In the genomic region with DNA sequence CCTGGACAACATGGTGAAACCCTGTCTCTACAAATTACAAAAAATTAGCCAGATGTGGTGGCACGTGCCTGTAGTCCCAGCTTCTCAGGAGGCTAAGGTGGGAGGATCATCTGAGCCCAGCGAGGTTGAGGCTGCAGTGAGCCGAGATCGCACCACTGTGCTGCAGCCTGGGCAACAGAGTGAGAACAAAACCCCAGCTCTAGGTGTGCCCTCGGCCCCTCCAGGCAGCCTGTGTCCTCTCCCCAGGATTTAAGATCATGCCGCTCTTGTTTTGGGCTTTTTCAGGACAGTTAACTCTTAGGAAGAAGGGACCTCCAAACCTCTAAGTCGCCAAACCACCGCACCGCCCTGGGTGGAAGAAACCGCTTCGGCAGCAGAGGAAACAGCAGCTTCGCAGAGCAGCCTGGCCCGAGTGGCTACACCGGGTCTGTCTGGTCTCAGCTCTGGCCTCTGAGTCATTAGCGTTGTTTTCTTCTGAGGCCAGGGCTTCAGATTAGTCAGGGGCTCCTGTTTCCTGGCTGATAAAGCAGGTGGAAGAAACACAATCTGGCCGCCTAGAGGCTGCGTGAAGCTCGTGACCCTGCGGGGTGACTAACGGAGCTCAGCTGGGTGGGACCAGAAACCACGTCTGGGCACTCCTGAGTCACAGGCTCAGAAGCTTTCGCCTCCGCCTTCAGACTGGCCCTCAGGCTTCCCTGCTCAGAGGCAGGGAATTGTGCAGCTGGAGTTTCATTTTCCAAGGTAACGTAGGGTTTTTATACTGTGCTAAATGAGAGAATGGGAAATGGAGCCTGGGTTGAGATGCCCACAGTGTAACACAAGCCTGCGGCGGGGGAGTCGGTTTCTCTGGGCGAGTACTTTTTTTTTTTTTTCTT, we compare ENCODE assay signal across 9 cellular contexts. TPM values are rescaled to one million over a fixed set of nuclear protein-coding genes. Genes with fewer than 3 reads are reported as not detected.
DNase-seq lines count a peak whose midpoint lies in the region; ATAC-seq and TF ChIP-seq lines count a peak whose summit lies in the region.
"Had no signal": no experiment of that assay in that cellular context is flagged by ENCODE, and none has a peak within 500 bp of the region (broad histone marks: within the 10 kb centered on the region; RNA-seq: fewer than 3 reads in every experiment).

No MANE protein-coding gene starts in this region.

- H3K9me3 ChIP-seq in CD8-positive, alpha-beta T cell (ENCODE audit: low read length), result no peaks in the 10 kb centered on the region
- H3K9me3 ChIP-seq in skeletal muscle satellite cell (replicated peaks; ENCODE audit: low read length), result no peaks in the 10 kb centered on the region

- peak overlapping the region; percentile 73 for H3K9ac ChIP-seq in skeletal muscle satellite cell (ENCODE audit: low read depth, low read length)

- no peak for TF ChIP-seq CTCF in CD8-positive, alpha-beta T cell (IDR thresholded peaks at IDR 0.05)

- H3K4me3 ChIP-seq in CD8-positive, alpha-beta T cell (ENCODE audit: low read depth, low read length), result peak overlapping the region; percentile 54
- H3K4me3 ChIP-seq in skeletal muscle satellite cell (ENCODE audit: low read length), result peak overlapping the region; percentile 64

- H3K27ac ChIP-seq in CD8-positive, alpha-beta T cell (ENCODE audit: low read depth, low read length), result no peak overlapping the region

- POLR2A ChIA-PET in CD8-positive, alpha-beta T cell (lab: Charles Lee), result interaction anchor here (0.6 kb wide), 1 partner anchor 690 kb away, joined by 4 read pairs; no protein-coding TSS in a partner anchor
- POLR2A ChIA-PET in activated naive CD8-positive, alpha-beta T cell treated with anti-CD3 and anti-CD28 coated beads, Interleukin-2, amount 10 ng/mL, durations not matched to agents 7 days and 5 days (lab: Charles Lee), result interaction anchor here (2.1 kb wide), 1 partner anchor 294 kb away, joined by 7 read pairs; no protein-coding TSS in a partner anchor

- no peaks in the 10 kb centered on the region for H3K27me3 ChIP-seq in CD8-positive, alpha-beta T cell (ENCODE audit: insufficient read depth, low read length)
- H3K27me3 ChIP-seq in skeletal muscle satellite cell (ENCODE audit: control insufficient read depth, insufficient read depth, low read length), result no peaks in the 10 kb centered on the region

- no peaks in the 10 kb centered on the region for H3K9me3 Mint-ChIP-seq in CD8-positive, alpha-beta T cell
- H3K9me3 Mint-ChIP-seq in activated naive CD8-positive, alpha-beta T cell treated with anti-CD3 and anti-CD28 coated beads, Interleukin-2, amount 10 ng/mL, durations not matched to agents 7 days and 5 days, result no peaks in the 10 kb centered on the region

- peaks cover 10% of the 10 kb centered on the region for H3K4me1 Mint-ChIP-seq in CD8-positive, alpha-beta T cell (ENCODE audit: low read depth)
- H3K4me1 Mint-ChIP-seq in activated naive CD8-positive, alpha-beta T cell treated with anti-CD3 and anti-CD28 coated beads, Interleukin-2, amount 10 ng/mL, durations not matched to agents 7 days and 5 days, result peaks cover 13% of the 10 kb centered on the region

- H3K4me3 Mint-ChIP-seq in CD8-positive, alpha-beta T cell, result peak overlapping the region; percentile 71
- H3K4me3 Mint-ChIP-seq in activated naive CD8-positive, alpha-beta T cell treated with anti-CD3 and anti-CD28 coated beads, Interleukin-2, amount 10 ng/mL, durations not matched to agents 7 days and 5 days, result peak overlapping the region; percentile 65

- no peak overlapping the region for H3K27ac Mint-ChIP-seq in CD8-positive, alpha-beta T cell
- H3K27ac Mint-ChIP-seq in activated naive CD8-positive, alpha-beta T cell treated with anti-CD3 and anti-CD28 coated beads, Interleukin-2, amount 10 ng/mL, durations not matched to agents 7 days and 5 days, result peak overlapping the region; percentile 60

- H3K36me3 Mint-ChIP-seq in CD8-positive, alpha-beta T cell, result no peaks in the 10 kb centered on the region
- H3K36me3 Mint-ChIP-seq in activated naive CD8-positive, alpha-beta T cell treated with anti-CD3 and anti-CD28 coated beads, Interleukin-2, amount 10 ng/mL, durations not matched to agents 7 days and 5 days, result no peaks in the 10 kb centered on the region

- H3K27me3 Mint-ChIP-seq in CD8-positive, alpha-beta T cell (ENCODE audit: low read depth), result peaks cover 14% of the 10 kb centered on the region
- H3K27me3 Mint-ChIP-seq in activated naive CD8-positive, alpha-beta T cell treated with anti-CD3 and anti-CD28 coated beads, Interleukin-2, amount 10 ng/mL, durations not matched to agents 7 days and 5 days, result peaks cover 7% of the 10 kb centered on the region

- peak; percentile 18 to 78 (median 62) for DNase-seq in CD8-positive, alpha-beta T cell
- peak; percentile 94 for DNase-seq in SW480 (ENCODE audit: low spot score)
- peak; percentile 64 for DNase-seq in activated naive CD8-positive, alpha-beta T cell treated with anti-CD3 and anti-CD28 coated beads, Interleukin-2, amount 10 ng/mL, durations not matched to agents 7 days and 5 days
- peak; percentile 63 for DNase-seq in left ventricle myocardium superior
- DNase-seq in NCI-H1436 treated with DMSO at 0.1 percent for 48 hours (lab: John Stamatoyannopoulos, UW), result no peak

- H3K4me2 ChIP-seq in skeletal muscle satellite cell (ENCODE audit: low read length), result peak overlapping the region; percentile 94

- CTCF ChIA-PET in CD8-positive, alpha-beta T cell (lab: Charles Lee), result interaction anchor here (0.7 to 1.3 kb wide), 2 partner anchors 10 to 556 kb away, joined by 3 to 4 read pairs; no protein-coding TSS in a partner anchor

- peaks cover 10% of the 10 kb centered on the region for H3K4me1 ChIP-seq in CD8-positive, alpha-beta T cell (ENCODE audit: insufficient read depth, low read length)
- peaks cover 28% of the 10 kb centered on the region for H3K4me1 ChIP-seq in skeletal muscle satellite cell (ENCODE audit: control insufficient read depth, insufficient read depth, low read length)

- ATAC-seq in CD8-positive, alpha-beta T cell, result peak; percentile 90
- ATAC-seq in GM19452 (IDR thresholded peaks at IDR 0.05; ENCODE audit: unreplicated experiment), result peak; percentile 88
- peak; percentile 73 for ATAC-seq in HG03521 (IDR thresholded peaks at IDR 0.05; ENCODE audit: unreplicated experiment)
- ATAC-seq in activated naive CD8-positive, alpha-beta T cell treated with anti-CD3 and anti-CD28 coated beads, Interleukin-2, amount 10 ng/mL, durations not matched to agents 7 days and 5 days (ENCODE audit: low read depth), result peak; percentile 93
- ATAC-seq in left ventricle myocardium superior, result peak; percentile 93

- no peaks in the 10 kb centered on the region for H3K36me3 ChIP-seq in CD8-positive, alpha-beta T cell (ENCODE audit: insufficient read depth, low read length)
- H3K36me3 ChIP-seq in skeletal muscle satellite cell (ENCODE audit: insufficient read depth, low read length), result no peaks in the 10 kb centered on the region

- intact Hi-C loops in CD8-positive, alpha-beta T cell (cut with DNase I, micrococcal nuclease), result no loop called here
- intact Hi-C loops in left ventricle myocardium superior (cut with micrococcal nuclease), result no loop called here

RNA-seq across cellular contexts. Expression of a gene that starts 44.7 kb away (rescaled TPM):
- 1 to 10 TPM; 2.0 to 3.9 TPM for total RNA-seq in CD8-positive, alpha-beta T cell
- total RNA-seq in activated naive CD8-positive, alpha-beta T cell treated with anti-CD3 and anti-CD28 coated beads, Interleukin-2, amount 10 ng/mL, durations not matched to agents 7 days and 5 days, result 10 to 100 TPM; 20.5 to 23.1 TPM
- total RNA-seq in left ventricle myocardium superior, result 0.52 TPM
- 3.5 and 4.3 TPM in 2 replicates for total RNA-seq in skeletal muscle satellite cell (2012; rRNA removed)

RNA-seq across cellular contexts. Expression of a gene that starts 50.0 kb away (rescaled TPM):
- not detected for total RNA-seq in CD8-positive, alpha-beta T cell
- total RNA-seq in activated naive CD8-positive, alpha-beta T cell treated with anti-CD3 and anti-CD28 coated beads, Interleukin-2, amount 10 ng/mL, durations not matched to agents 7 days and 5 days, result not detected
- total RNA-seq in left ventricle myocardium superior, result not detected
- total RNA-seq in skeletal muscle satellite cell (2012; rRNA removed), result not detected in 2 replicates
- total RNA-seq: activated CD8-positive, alpha-beta memory T cell treated with anti-CD3 and anti-CD28 coated beads for 36 hours had no signal

Comparison
In these comparisons a context has a peak if more than half of its experiments do, and no peak if none do; other contexts are left out.
1. RNA of a gene that starts 44.7 kb away (total RNA-seq): 20.5 to 23.1 TPM in activated naive CD8-positive, alpha-beta T cell treated with anti-CD3 and anti-CD28 coated beads, Interleukin-2, amount 10 ng/mL, durations not matched to agents 7 days and 5 days; 2.0 to 3.9 TPM in CD8-positive, alpha-beta T cell and 0.52 TPM in left ventricle myocardium superior (single experiment); every median in the first group is over 4 times any median in the second.
2. Peak in every context shown above with its lines, with median percentiles within 50 percentile points of each other: ATAC-seq.